26 cellular contexts compared by ENCODE assay signal in genomic region chr9:87630266-87630665, GRCh38.
"Had no signal": no experiment of that assay in that cellular context is flagged by ENCODE, and none has a peak within 500 bp of the region (broad histone marks: within the 10 kb centered on the region; RNA-seq: fewer than 3 reads in every experiment).

No MANE protein-coding gene starts in this region.

- ATAC-seq: activated CD4-positive, alpha-beta T cell treated with anti-CD3 and anti-CD28 coated beads for 36 hours; gastroesophageal sphincter; left colon; naive thymus-derived CD4-positive, alpha-beta T cell; stimulated activated memory B cell treated with anti-CD40 and anti-IgM and Interleukin-4, amounts not matched to agents 10 μg/mL and 1 μg/mL and 100 μg/mL, for 72 hours; stimulated activated naive CD8-positive, alpha-beta T cell treated with anti-CD3 and anti-CD28 coated beads, Interleukin-15, amount 100 ng/mL, for 72 hours had no signal

- H3K27me3 ChIP-seq: gastroesophageal sphincter, uterus had no signal

- FAIRE-seq: bronchial epithelial cell, keratinocyte had no signal

- H3K4me3 ChIP-seq: gastroesophageal sphincter, smooth muscle cell, uterus had no signal

- H3K4me2 ChIP-seq: smooth muscle cell had no signal

- DNase-seq: activated CD4-positive, alpha-beta T cell treated with anti-CD3 and anti-CD28 coated beads for 36 hours; activated CD4-positive, alpha-beta T cell treated with anti-CD3 and anti-CD28 coated beads, Interleukin-2, amount 50 U/mL, for 48 hours; activated CD4-positive, CD25-positive, alpha-beta regulatory T cell; activated CD8-positive, alpha-beta memory T cell treated with anti-CD3 and anti-CD28 coated beads for 24 hours; activated effector memory CD4-positive, alpha-beta T cell treated with Interleukin-2 at 50 U/mL for 16 hours; activated naive CD4-positive, alpha-beta T cell treated with Interleukin-2 at 50 U/mL for 16 hours; anterior cingulate cortex; effector CD8-positive, alpha-beta T cell; head of caudate nucleus; hippocampal formation; left colon; mammary epithelial cell; naive thymus-derived CD4-positive, alpha-beta T cell; posterior cingulate gyrus; stimulated activated CD4-positive, alpha-beta T cell treated with anti-CD3 and anti-CD28 coated beads, Interleukin-1b, Interleukin-23, amount 100 ng/mL, for 48 hours; stimulated activated CD4-positive, alpha-beta T cell treated with anti-CD3 and anti-CD28 coated beads, Interleukin-4, amount 100 ng/mL, for 4 hours; stimulated activated CD8-positive, alpha-beta memory T cell treated with anti-CD3 and anti-CD28 coated beads, Interleukin-4, amount 100 ng/mL, for 48 hours; stimulated activated naive CD8-positive, alpha-beta T cell treated with anti-CD3 and anti-CD28 coated beads, Interleukin-15, amount 100 ng/mL, for 72 hours; substantia nigra; T-helper 2 cell; uterus had no signal

- H3K9me3 ChIP-seq: gastroesophageal sphincter, uterus had no signal

- H3K4me1 ChIP-seq: uterus had no signal

- H3K36me3 ChIP-seq: uterus had no signal

- H3K27ac ChIP-seq: gastroesophageal sphincter, uterus had no signal
